Comparison of ENCODE assay signal across 8 cellular contexts in the genomic region with DNA sequence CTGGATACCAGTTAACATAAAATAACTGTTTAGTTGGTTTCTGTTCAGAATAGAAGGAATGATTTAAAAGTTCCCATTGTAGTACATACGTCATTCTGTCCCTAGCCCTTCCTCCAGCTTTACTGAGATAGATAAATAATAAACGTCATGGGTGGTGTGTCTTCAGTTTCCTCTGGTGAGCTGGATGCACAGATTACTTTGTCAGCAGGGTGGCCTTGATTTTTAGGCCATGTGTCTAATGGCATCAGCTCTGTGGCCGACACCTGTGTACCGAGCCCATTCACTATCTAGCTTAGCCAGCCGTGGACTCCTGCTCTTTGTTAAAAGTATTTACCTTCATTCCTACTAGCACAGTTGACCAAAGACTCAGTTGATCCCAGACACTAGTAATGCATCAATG. TPM values are rescaled to one million over a fixed set of nuclear protein-coding genes. Genes with fewer than 3 reads are reported as not detected.
DNase-seq lines count a peak whose midpoint lies in the region; ATAC-seq and TF ChIP-seq lines count a peak whose summit lies in the region.
"Not testable (repeated sequence)": the region's sequence is repeated elsewhere in the genome, so short reads cannot be mapped to it uniquely, and the experiment has no call there.

No MANE protein-coding gene starts in this region.

- not testable (repeated sequence) for DNase-seq in AG04450 (ENCODE audit: low read depth, low spot score); activated T-cell treated with anti-CD3 and anti-CD28 coated beads, Interleukin-2, amount 50 U/mL, for 72 hours
- DNase-seq in EL = peak; percentile 52
- DNase-seq in LHCN-M2 (ENCODE audit: low read depth) = peak; percentile 55
- peak; percentile 77 for DNase-seq in choroid plexus epithelial cell (ENCODE audit: low read depth)
- DNase-seq in fibroblast of the aortic adventitia (ENCODE audit: low read depth) = peak; percentile 67
- DNase-seq in mesenchymal stem cell = peak; percentile 22

- H2AK5ac ChIP-seq in mesenchymal stem cell (ENCODE audit: low read length, severe bottlenecking) = not testable (repeated sequence)

- H3K14ac ChIP-seq in mesenchymal stem cell (ENCODE audit: low read length in 2 of 2) = not testable (repeated sequence)

- not testable (repeated sequence) for H3K9me3 ChIP-seq in AG04450 (ENCODE audit: control insufficient read depth, insufficient read depth, low read length); mesenchymal stem cell (ENCODE audit: control insufficient read depth, low read length)

- ATAC-seq in activated T-cell treated with anti-CD3 and anti-CD28 coated beads, Interleukin-2, amount 50 U/mL, for 72 hours (replicated peaks in 1 of 2); stimulated activated memory B cell treated with anti-CD40 and anti-IgM and Interleukin-4, amounts not matched to agents 10 μg/mL and 1 μg/mL and 100 μg/mL, for 72 hours: not testable (repeated sequence)

- TF ChIP-seq CTCF in AG04450 (IDR thresholded peaks at IDR 0.05; ENCODE audit: low read depth, low read length); choroid plexus epithelial cell (conservative IDR thresholded peaks at IDR 0.05; ENCODE audit: low read depth, low read length); fibroblast of the aortic adventitia (IDR thresholded peaks at IDR 0.05; ENCODE audit: insufficient read depth, low read length): not testable (repeated sequence)

- not testable (repeated sequence) for H3K79me1 ChIP-seq in mesenchymal stem cell (replicated peaks; ENCODE audit: low read length, poor library complexity, severe bottlenecking)

- WGBS in mesenchymal stem cell = 85% methylated on average over 4 of the region's 5 CpGs

- peak overlapping the region; percentile 49 for H3K27ac Mint-ChIP-seq in activated T-cell treated with anti-CD3 and anti-CD28 coated beads, Interleukin-2, amount 50 U/mL, for 72 hours
- H3K27ac Mint-ChIP-seq in stimulated activated memory B cell treated with anti-CD40 and anti-IgM and Interleukin-4, amounts not matched to agents 10 μg/mL and 1 μg/mL and 100 μg/mL, for 72 hours = peak overlapping the region; percentile 60

- not testable (repeated sequence) for H3K36me3 ChIP-seq in mesenchymal stem cell (ENCODE audit: control insufficient read depth in 1 of 2, insufficient read depth in 2 of 2, low read depth in 1 of 2, low read length in 2 of 2)

- H3K36me3 Mint-ChIP-seq in activated T-cell treated with anti-CD3 and anti-CD28 coated beads, Interleukin-2, amount 50 U/mL, for 72 hours (ENCODE audit: insufficient read depth in 2 of 2); stimulated activated memory B cell treated with anti-CD40 and anti-IgM and Interleukin-4, amounts not matched to agents 10 μg/mL and 1 μg/mL and 100 μg/mL, for 72 hours: not testable (repeated sequence)

- H3K4me1 ChIP-seq in mesenchymal stem cell (ENCODE audit: control insufficient read depth, insufficient read depth, low read depth, low read length) = not testable (repeated sequence)

- H3K9ac ChIP-seq in mesenchymal stem cell (ENCODE audit: low read length) = peak overlapping the region; percentile 87

- not testable (repeated sequence) for H2BK12ac ChIP-seq in mesenchymal stem cell (ENCODE audit: low read length in 2 of 2)

- CTCF ChIA-PET in AG04450 (lab: Charles Lee) = interaction anchor here (0.6 to 0.7 kb wide), 2 partner anchors 221 to 1042 kb away, joined by 3 to 4 read pairs; no protein-coding TSS in a partner anchor

- H4K8ac ChIP-seq in mesenchymal stem cell (ENCODE audit: low read length) = not testable (repeated sequence)

- not testable (repeated sequence) for H2BK120ac ChIP-seq in mesenchymal stem cell (ENCODE audit: low read depth, low read length)

- not testable (repeated sequence) for H2AFZ ChIP-seq in mesenchymal stem cell (ENCODE audit: low read depth, low read length)

- H3K23ac ChIP-seq in mesenchymal stem cell (ENCODE audit: low read length in 2 of 2) = not testable (repeated sequence)

- not testable (repeated sequence) for H4K91ac ChIP-seq in mesenchymal stem cell (ENCODE audit: low read length)

- H3K4me3 ChIP-seq in AG04450 (ENCODE audit: low read depth, low read length); choroid plexus epithelial cell (ENCODE audit: low read depth, low read length); fibroblast of the aortic adventitia (ENCODE audit: low read depth, low read length); mesenchymal stem cell (ENCODE audit: insufficient read depth in 1 of 2, low read depth in 1 of 2, low read length in 2 of 2): not testable (repeated sequence)

- peaks cover 20% of the 10 kb centered on the region for H3K4me1 Mint-ChIP-seq in activated T-cell treated with anti-CD3 and anti-CD28 coated beads, Interleukin-2, amount 50 U/mL, for 72 hours (ENCODE audit: low read depth)
- H3K4me1 Mint-ChIP-seq in stimulated activated memory B cell treated with anti-CD40 and anti-IgM and Interleukin-4, amounts not matched to agents 10 μg/mL and 1 μg/mL and 100 μg/mL, for 72 hours = peaks cover 11% of the 10 kb centered on the region

- H3K4me3 Mint-ChIP-seq in activated T-cell treated with anti-CD3 and anti-CD28 coated beads, Interleukin-2, amount 50 U/mL, for 72 hours = peak overlapping the region; percentile 58 to 59
- H3K4me3 Mint-ChIP-seq in stimulated activated memory B cell treated with anti-CD40 and anti-IgM and Interleukin-4, amounts not matched to agents 10 μg/mL and 1 μg/mL and 100 μg/mL, for 72 hours = not testable (repeated sequence)

- H2BK5ac ChIP-seq in mesenchymal stem cell (ENCODE audit: low read depth, low read length, poor library complexity, severe bottlenecking) = not testable (repeated sequence)

- H3K9me3 Mint-ChIP-seq in activated T-cell treated with anti-CD3 and anti-CD28 coated beads, Interleukin-2, amount 50 U/mL, for 72 hours; stimulated activated memory B cell treated with anti-CD40 and anti-IgM and Interleukin-4, amounts not matched to agents 10 μg/mL and 1 μg/mL and 100 μg/mL, for 72 hours: not testable (repeated sequence)

- H2BK15ac ChIP-seq in mesenchymal stem cell (ENCODE audit: low read depth, poor library complexity, severe bottlenecking) = not testable (repeated sequence)

- not testable (repeated sequence) for H3K27me3 ChIP-seq in AG04450 (ENCODE audit: control insufficient read depth, insufficient read depth, low read length); mesenchymal stem cell (ENCODE audit: control insufficient read depth in 1 of 2, insufficient read depth in 1 of 2, low read length in 2 of 2)

- peak overlapping the region; percentile 49 for H3K27ac ChIP-seq in AG04450 (ENCODE audit: low read depth, low read length)
- peak overlapping the region; percentile 79 for H3K27ac ChIP-seq in mesenchymal stem cell (ENCODE audit: low read length, poor library complexity, severe bottlenecking)

- H3K4me2 ChIP-seq in mesenchymal stem cell (ENCODE audit: low read length, poor library complexity, severe bottlenecking) = peak overlapping the region; percentile 16

- not testable (repeated sequence) for H3K4ac ChIP-seq in mesenchymal stem cell (ENCODE audit: low read depth in 1 of 2, low read length in 2 of 2)

- H3K18ac ChIP-seq in mesenchymal stem cell (ENCODE audit: low read depth in 1 of 2, low read length in 2 of 2) = not testable (repeated sequence)

- H3K27me3 Mint-ChIP-seq in activated T-cell treated with anti-CD3 and anti-CD28 coated beads, Interleukin-2, amount 50 U/mL, for 72 hours (ENCODE audit: low read depth); stimulated activated memory B cell treated with anti-CD40 and anti-IgM and Interleukin-4, amounts not matched to agents 10 μg/mL and 1 μg/mL and 100 μg/mL, for 72 hours: not testable (repeated sequence)

- POLR2A ChIA-PET in AG04450 (lab: Yijun Ruan, JAX) = not testable (repeated sequence)

RNA-seq across cellular contexts. Expression of a gene that starts 34.7 kb away (rescaled TPM):
- polyA plus RNA-seq in AG04450 (2011; rRNA removed) = 3.1 and 3.6 TPM in 2 replicates
- 2.1 and 2.9 TPM in 2 replicates for polyA minus RNA-seq in AG04450 (2011; rRNA and poly(A)+ RNA removed)
- total RNA-seq in LHCN-M2 (2014; rRNA removed) = 2.2 and 2.3 TPM in 2 replicates
- polyA plus RNA-seq in LHCN-M2 (2012) = 0.94 TPM
- total RNA-seq in activated T-cell treated with anti-CD3 and anti-CD28 coated beads, Interleukin-2, amount 50 U/mL, for 72 hours = 1 to 10 TPM; 7.0 to 7.2 TPM
- 4.2 and 7.0 TPM in 2 replicates for total RNA-seq in fibroblast of the aortic adventitia (ENCODE audit: low replicate concordance)
- polyA plus RNA-seq in mesenchymal stem cell (2013, experiment 1 of 2) = 3.1 TPM
- 2.6 TPM for polyA plus RNA-seq in mesenchymal stem cell (2013, experiment 2 of 2)
